ENCODE assay signal across 23 cellular contexts in genomic region chr16:75114946-75115825, GRCh38. TPM values are rescaled to one million over a fixed set of nuclear protein-coding genes. Genes with fewer than 3 reads are reported as not detected.
DNase-seq lines count a peak whose midpoint lies in the region; ATAC-seq and TF ChIP-seq lines count a peak whose summit lies in the region.
"Had no signal": no experiment of that assay in that cellular context is flagged by ENCODE, and none has a peak within 500 bp of the region (broad histone marks: within the 10 kb centered on the region; RNA-seq: fewer than 3 reads in every experiment).

No MANE protein-coding gene starts in this region.

- no peaks in the 10 kb centered on the region for H3K36me3 Mint-ChIP-seq in activated naive CD4-positive, alpha-beta T cell treated with anti-CD3 and anti-CD28 coated beads for 36 hours (ENCODE audit: low read depth)

- no peaks in the 10 kb centered on the region for H3K79me1 ChIP-seq in mesendoderm (ENCODE audit: low read length)

- H3K27me3 Mint-ChIP-seq in activated naive CD4-positive, alpha-beta T cell treated with anti-CD3 and anti-CD28 coated beads for 36 hours (ENCODE audit: low read depth), result peaks cover 12% of the 10 kb centered on the region

- no peak for TF ChIP-seq EP300 in stomach (IDR thresholded peaks at IDR 0.05)

- H2BK5ac ChIP-seq in mesendoderm (ENCODE audit: low read length), result no peak overlapping the region

- DNase-seq in H7, result peak; percentile 59
- no peak for DNase-seq in colonic mucosa
- DNase-seq in mesendoderm, result no peak
- no peak for DNase-seq in stomach
- no peak for DNase-seq in HK-2 (ENCODE audit: unreplicated experiment)
- no peak for DNase-seq in activated naive CD4-positive, alpha-beta T cell treated with anti-CD3 and anti-CD28 coated beads for 36 hours
- DNase-seq: activated CD4-positive, CD25-positive, alpha-beta regulatory T cell treated with anti-CD3 and anti-CD28 coated beads, Interleukin-2, amount 50 U/mL, for 72 hours; amniotic stem cell; HFFc6; NCI-H1436 treated with DMSO at 0.1 percent for 48 hours; NCI-H774; retina; stimulated activated naive CD4-positive, alpha-beta T cell; T-helper 9 cell had no signal

- H3K79me2 ChIP-seq in mesendoderm (ENCODE audit: control insufficient read depth, insufficient read depth, low read length), result no peaks in the 10 kb centered on the region

- H3K23ac ChIP-seq in mesendoderm (ENCODE audit: low read length), result no peak overlapping the region

- H3K9me3 Mint-ChIP-seq in activated naive CD4-positive, alpha-beta T cell treated with anti-CD3 and anti-CD28 coated beads for 36 hours, result no peaks in the 10 kb centered on the region
- H3K9me3 Mint-ChIP-seq: activated T-helper 2 cell treated with anti-CD3 and anti-CD28 coated beads, Interferon-gamma antibody, Interleukin-2, Interleukin-4, amounts not matched to agents 10 μg/mL and 5 μg/mL and 100 μg/mL, durations not matched to agents 14 hours and 24 hours and 36 hours; central memory CD8-positive, alpha-beta T cell; HFFc6; nephron had no signal

- H2BK120ac ChIP-seq in mesendoderm (ENCODE audit: low read depth, low read length), result no peak overlapping the region

- no CpG with 5 or more reads among the region's 45 CpGs for WGBS in mesendoderm (ENCODE audit: extremely low coverage, insufficient coverage, low lambda C conversion rate)
- WGBS in stomach, 5 donors, result 78 to 87% (median 85%) methylated on average over 29 to 45 of the region's 45 CpGs

- no peak overlapping the region for H3K4me2 ChIP-seq in mesendoderm (ENCODE audit: low read length)

- no peak overlapping the region for H2AK5ac ChIP-seq in mesendoderm (ENCODE audit: low read length)

- H3K4me1 ChIP-seq in colonic mucosa (peaks cover 10% of the 10 kb centered on the region), mesendoderm (ENCODE audit: control insufficient read depth, low read depth, low read length) (peaks cover 7% of the 10 kb centered on the region), stomach (peaks cover 26 to 63% (median 50%) of the 10 kb centered on the region in 4 donors)

- H3K4me3 Mint-ChIP-seq in activated naive CD4-positive, alpha-beta T cell treated with anti-CD3 and anti-CD28 coated beads for 36 hours, result no peak overlapping the region
- H3K4me3 Mint-ChIP-seq: B cell; central memory CD8-positive, alpha-beta T cell; HFFc6; nephron had no signal

- H3K27ac Mint-ChIP-seq in activated naive CD4-positive, alpha-beta T cell treated with anti-CD3 and anti-CD28 coated beads for 36 hours, result no peak overlapping the region
- H3K27ac Mint-ChIP-seq: activated T-helper 2 cell treated with anti-CD3 and anti-CD28 coated beads, Interferon-gamma antibody, Interleukin-2, Interleukin-4, amounts not matched to agents 10 μg/mL and 5 μg/mL and 100 μg/mL, durations not matched to agents 14 hours and 24 hours and 36 hours; B cell; HFFc6; nephron had no signal

- no peaks in the 10 kb centered on the region for H3K9me3 ChIP-seq in colonic mucosa
- no peaks in the 10 kb centered on the region for H3K9me3 ChIP-seq in stomach
- H3K9me3 ChIP-seq: uterus had no signal

- no peak for TF ChIP-seq CTCF in colonic mucosa (IDR thresholded peaks at IDR 0.05)
- TF ChIP-seq CTCF in stomach (IDR thresholded peaks at IDR 0.05), result no peak

- no peak overlapping the region for H3K4me3 ChIP-seq in H7 (ENCODE audit: insufficient read depth, low read depth, low read length)
- H3K4me3 ChIP-seq in colonic mucosa, result peak overlapping the region; percentile 50
- no peak overlapping the region for H3K4me3 ChIP-seq in mesendoderm (ENCODE audit: low read length)
- H3K4me3 ChIP-seq in stomach, result peak overlapping the region; percentile 54 to 60 (median 56)
- H3K4me3 ChIP-seq: GM12878, SK-N-MC had no signal

- H2BK15ac ChIP-seq in mesendoderm (replicated peaks; ENCODE audit: low read depth), result no peak overlapping the region

- H4K5ac ChIP-seq in mesendoderm (ENCODE audit: low read length), result no peak overlapping the region

- TF ChIP-seq POLR2A in stomach (IDR thresholded peaks at IDR 0.05), result no peak

- H3K27me3 ChIP-seq in H7 (ENCODE audit: control insufficient read depth, insufficient read depth, low read length), result no peaks in the 10 kb centered on the region
- no peaks in the 10 kb centered on the region for H3K27me3 ChIP-seq in colonic mucosa
- H3K27me3 ChIP-seq in mesendoderm (ENCODE audit: insufficient read depth, low read length, poor library complexity), result no peaks in the 10 kb centered on the region
- no peaks in the 10 kb centered on the region for H3K27me3 ChIP-seq in stomach
- H3K27me3 ChIP-seq: uterus had no signal

- H3K27ac ChIP-seq in colonic mucosa (no peak overlapping the region), mesendoderm (ENCODE audit: low read depth, low read length) (no peak overlapping the region), stomach (peak overlapping the region; percentile 4 to 86 (median 81))
- H3K27ac ChIP-seq: SK-N-MC had no signal

- H3K18ac ChIP-seq in mesendoderm (ENCODE audit: low read length), result no peak overlapping the region

- no peak overlapping the region for H3K4ac ChIP-seq in mesendoderm (ENCODE audit: low read depth, low read length)

- H3K9ac ChIP-seq in colonic mucosa (ENCODE audit: low read depth in 2 of 2, low read length in 2 of 2) (peak overlapping the region in 1 of 2 donors; percentile 24), mesendoderm (ENCODE audit: low read length) (no peak overlapping the region)

- peak overlapping the region; percentile 30 for H3K56ac ChIP-seq in mesendoderm (ENCODE audit: low read length)

- no peak for ATAC-seq in GM21619 (IDR thresholded peaks at IDR 0.05; ENCODE audit: unreplicated experiment)
- ATAC-seq: GM12878 had no signal

- intact Hi-C loops in colonic mucosa (cut with DNase I) (no loop called here), stomach (cut with DNase I; ENCODE audit: low total_unique reads) (loop anchor here (5.0 kb wide), 1 partner anchor 118 kb away; the partner anchor contains the start of gene ZNRF1)
- intact Hi-C loops in activated naive CD4-positive, alpha-beta T cell treated with anti-CD3 and anti-CD28 coated beads for 36 hours (cut with micrococcal nuclease), result no loop called here

- no peaks in the 10 kb centered on the region; the same call in 1 of the 2 replicates for H3K36me3 ChIP-seq in H7 (replicated peaks; ENCODE audit: control insufficient read depth, insufficient read depth, low read length)
- no peaks in the 10 kb centered on the region for H3K36me3 ChIP-seq in colonic mucosa
- no peaks in the 10 kb centered on the region for H3K36me3 ChIP-seq in mesendoderm (ENCODE audit: control insufficient read depth, insufficient read depth, low read length)
- peaks cover 0 to 22% (median 13%) of the 10 kb centered on the region in 4 donors for H3K36me3 ChIP-seq in stomach
- H3K36me3 ChIP-seq: uterus had no signal

- CTCF ChIA-PET in activated naive CD4-positive, alpha-beta T cell treated with anti-CD3 and anti-CD28 coated beads for 36 hours (lab: Charles Lee), result no interaction called here

- H3K4me1 Mint-ChIP-seq in activated naive CD4-positive, alpha-beta T cell treated with anti-CD3 and anti-CD28 coated beads for 36 hours (ENCODE audit: low read depth), result peaks cover 19% of the 10 kb centered on the region

- no peak overlapping the region for H4K8ac ChIP-seq in mesendoderm (ENCODE audit: low read depth, low read length)

RNA-seq across cellular contexts. Expression of gene LDHD, which starts 1.4 kb away (rescaled TPM):
- 10.4 and 13.7 TPM in 2 replicates for total RNA-seq in H7 (2014; rRNA removed; shearing (Covaris generic))
- total RNA-seq in colonic mucosa (100 to 1,000 TPM in 1 of 2 donors, 10 to 100 TPM in 1; 31.4 to 105 TPM), stomach (100 to 1,000 TPM in 1 of 5 donors, 10 to 100 TPM in 3, 1 to 10 TPM in 1; 5.0 to 110 (median 27.2) TPM)
- polyA plus RNA-seq in mesendoderm (2013, experiment 1 of 2), result 0.32 TPM
- 0.35 TPM for polyA plus RNA-seq in mesendoderm (2013, experiment 2 of 2)
- 10 to 100 TPM; 13.0 to 34.2 (median 21.0) TPM for polyA plus RNA-seq in stomach
- total RNA-seq in activated naive CD4-positive, alpha-beta T cell treated with anti-CD3 and anti-CD28 coated beads for 36 hours, result under 1 TPM; 0.33 to 0.42 TPM
- total RNA-seq: B cell, kidney epithelial cell had no signal

RNA-seq across cellular contexts. Expression of gene ZFP1, which starts 33.1 kb away (rescaled TPM):
- total RNA-seq in H7 (2014; rRNA removed; shearing (Covaris generic)), result 6.1 and 9.7 TPM in 2 replicates
- total RNA-seq in colonic mucosa, result 1 to 10 TPM; 4.3 to 9.9 TPM
- polyA plus RNA-seq in mesendoderm (2013, experiment 1 of 2), result 5.9 TPM
- polyA plus RNA-seq in mesendoderm (2013, experiment 2 of 2), result 5.5 TPM
- total RNA-seq in stomach, result 10 to 100 TPM in 2 of 5 donors, 1 to 10 TPM in 2, not detected in 1; 2.7 to 29.2 (median 10.2) TPM
- 1 to 10 TPM; 2.9 to 5.2 (median 3.9) TPM for polyA plus RNA-seq in stomach
- 10 to 100 TPM; 20.2 to 20.9 TPM for total RNA-seq in activated naive CD4-positive, alpha-beta T cell treated with anti-CD3 and anti-CD28 coated beads for 36 hours

Comparison
In these comparisons a context has a peak if more than half of its experiments do, and no peak if none do; other contexts are left out.
1. H3K4me3 ChIP-seq: peak in colonic mucosa (single experiment) and stomach (4 of 4); none in H7 (single experiment) and mesendoderm (single experiment).
2. H3K27ac ChIP-seq: peak in stomach (5 of 5); none in colonic mucosa (single experiment) and mesendoderm (single experiment).